17 cellular contexts compared by ENCODE assay signal in genomic region chr14:22506778-22507351, GRCh38.
DNase-seq lines count a peak whose midpoint lies in the region; ATAC-seq, FAIRE-seq and TF ChIP-seq lines count a peak whose summit lies in the region.
"Had no signal": no experiment of that assay in that cellular context is flagged by ENCODE, and none has a peak within 500 bp of the region (broad histone marks: within the 10 kb centered on the region; RNA-seq: fewer than 3 reads in every experiment).

No MANE protein-coding gene starts in this region.

- H3K9me2 ChIP-seq in Karpas-422 (replicated peaks; ENCODE audit: insufficient read depth, low read length): no peaks in the 10 kb centered on the region

- no peaks in the 10 kb centered on the region for H3K9me3 Mint-ChIP-seq in T-helper 1 cell treated with Interleukin-12 subunit alpha and Interleukin-12 subunit beta and Interleukin-4 antibody, amounts not matched to agents 30 μg/mL and 1 μg/mL, for 36 hours
- no peaks in the 10 kb centered on the region for H3K9me3 Mint-ChIP-seq in activated naive CD8-positive, alpha-beta T cell treated with anti-CD3 and anti-CD28 coated beads for 36 hours
- H3K9me3 Mint-ChIP-seq in nephron progenitor cell: no peaks in the 10 kb centered on the region

- H3K9ac ChIP-seq in Karpas-422 (ENCODE audit: low read length): no peak overlapping the region

- no peak for DNase-seq in T-helper 1 cell
- DNase-seq in GM19239 (ENCODE audit: insufficient read length, low spot score): no peak
- no peak for DNase-seq in activated naive CD8-positive, alpha-beta T cell treated with anti-CD3 and anti-CD28 coated beads for 36 hours
- no peak for DNase-seq in nephron progenitor cell
- DNase-seq in Karpas-422: no peak
- DNase-seq in NCI-H345 treated with DMSO at 0.1 percent for 48 hours (lab: John Stamatoyannopoulos, UW; ENCODE audit: unreplicated experiment): no peak
- DNase-seq: amygdala, GDM1, NCI-H2029 treated with DMSO at 0.1 percent for 48 hours, NCI-H774, psoas muscle, RPMI8226, upper lobe of left lung had no signal

- H2AFZ ChIP-seq in Karpas-422 (ENCODE audit: low read length): no peak overlapping the region

- H3K27me3 ChIP-seq in Karpas-422 (ENCODE audit: low read length): no peaks in the 10 kb centered on the region; the same call in 1 of the 2 replicates
- H3K27me3 ChIP-seq: upper lobe of left lung had no signal

- no peaks in the 10 kb centered on the region for H4K20me1 ChIP-seq in Karpas-422 (ENCODE audit: insufficient read depth, low read depth, low read length)

- H3K4me3 Mint-ChIP-seq in T-helper 1 cell treated with Interleukin-12 subunit alpha and Interleukin-12 subunit beta and Interleukin-4 antibody, amounts not matched to agents 30 μg/mL and 1 μg/mL, for 36 hours: peak overlapping the region; percentile 87
- peak overlapping the region; percentile 87 for H3K4me3 Mint-ChIP-seq in activated naive CD8-positive, alpha-beta T cell treated with anti-CD3 and anti-CD28 coated beads for 36 hours
- no peak overlapping the region for H3K4me3 Mint-ChIP-seq in nephron progenitor cell

- H3K27ac ChIP-seq in Karpas-422 (ENCODE audit: low read length): no peak overlapping the region
- H3K27ac ChIP-seq: 22Rv1, psoas muscle had no signal

- H3K27ac Mint-ChIP-seq in T-helper 1 cell treated with Interleukin-12 subunit alpha and Interleukin-12 subunit beta and Interleukin-4 antibody, amounts not matched to agents 30 μg/mL and 1 μg/mL, for 36 hours: peak overlapping the region; percentile 93
- peak overlapping the region; percentile 99 for H3K27ac Mint-ChIP-seq in activated naive CD8-positive, alpha-beta T cell treated with anti-CD3 and anti-CD28 coated beads for 36 hours
- peak overlapping the region; percentile 58 for H3K27ac Mint-ChIP-seq in nephron progenitor cell

- H3K27me3 Mint-ChIP-seq in T-helper 1 cell treated with Interleukin-12 subunit alpha and Interleukin-12 subunit beta and Interleukin-4 antibody, amounts not matched to agents 30 μg/mL and 1 μg/mL, for 36 hours (ENCODE audit: low read depth): no peaks in the 10 kb centered on the region
- no peaks in the 10 kb centered on the region for H3K27me3 Mint-ChIP-seq in activated naive CD8-positive, alpha-beta T cell treated with anti-CD3 and anti-CD28 coated beads for 36 hours
- peaks cover 3% of the 10 kb centered on the region for H3K27me3 Mint-ChIP-seq in nephron progenitor cell (ENCODE audit: low read depth, poor library complexity)

- peaks cover 93% of the 10 kb centered on the region for H3K36me3 Mint-ChIP-seq in T-helper 1 cell treated with Interleukin-12 subunit alpha and Interleukin-12 subunit beta and Interleukin-4 antibody, amounts not matched to agents 30 μg/mL and 1 μg/mL, for 36 hours (ENCODE audit: low read depth)
- peaks cover 92% of the 10 kb centered on the region for H3K36me3 Mint-ChIP-seq in activated naive CD8-positive, alpha-beta T cell treated with anti-CD3 and anti-CD28 coated beads for 36 hours
- no peaks in the 10 kb centered on the region for H3K36me3 Mint-ChIP-seq in nephron progenitor cell (ENCODE audit: low read depth)

- FAIRE-seq in GM19239 (lab: Jason Lieb, UNC): peak; percentile 84
- FAIRE-seq: keratinocyte had no signal

- peaks cover 19% of the 10 kb centered on the region for H3K4me1 ChIP-seq in Karpas-422 (ENCODE audit: low read length)
- H3K4me1 ChIP-seq: psoas muscle, upper lobe of left lung had no signal

- TF ChIP-seq CTCF in nephron progenitor cell (IDR thresholded peaks at IDR 0.05): no peak

- H3K36me3 ChIP-seq in Karpas-422 (ENCODE audit: insufficient read depth, low read length): no peaks in the 10 kb centered on the region
- H3K36me3 ChIP-seq: upper lobe of left lung had no signal

- no peaks in the 10 kb centered on the region for H3K79me2 ChIP-seq in Karpas-422 (ENCODE audit: low read length)

- H3K4me3 ChIP-seq in Karpas-422 (ENCODE audit: low read length): no peak overlapping the region
- H3K4me3 ChIP-seq: psoas muscle, upper lobe of left lung had no signal

- no peak for ATAC-seq in GM19397 (IDR thresholded peaks at IDR 0.05; ENCODE audit: unreplicated experiment)
- ATAC-seq: psoas muscle had no signal

- no peaks in the 10 kb centered on the region for H3K9me3 ChIP-seq in Karpas-422 (ENCODE audit: low read length)
- H3K9me3 ChIP-seq: psoas muscle, upper lobe of left lung had no signal

- H3K4me1 Mint-ChIP-seq in T-helper 1 cell treated with Interleukin-12 subunit alpha and Interleukin-12 subunit beta and Interleukin-4 antibody, amounts not matched to agents 30 μg/mL and 1 μg/mL, for 36 hours (ENCODE audit: low read depth): peaks cover 69% of the 10 kb centered on the region
- peaks cover 48% of the 10 kb centered on the region for H3K4me1 Mint-ChIP-seq in activated naive CD8-positive, alpha-beta T cell treated with anti-CD3 and anti-CD28 coated beads for 36 hours
- peaks cover 65% of the 10 kb centered on the region for H3K4me1 Mint-ChIP-seq in nephron progenitor cell

- no peak overlapping the region for H3K4me2 ChIP-seq in Karpas-422 (ENCODE audit: low read depth, low read length, poor library complexity, severe bottlenecking)
